23 cellular contexts compared by ENCODE assay signal in the genomic region with DNA sequence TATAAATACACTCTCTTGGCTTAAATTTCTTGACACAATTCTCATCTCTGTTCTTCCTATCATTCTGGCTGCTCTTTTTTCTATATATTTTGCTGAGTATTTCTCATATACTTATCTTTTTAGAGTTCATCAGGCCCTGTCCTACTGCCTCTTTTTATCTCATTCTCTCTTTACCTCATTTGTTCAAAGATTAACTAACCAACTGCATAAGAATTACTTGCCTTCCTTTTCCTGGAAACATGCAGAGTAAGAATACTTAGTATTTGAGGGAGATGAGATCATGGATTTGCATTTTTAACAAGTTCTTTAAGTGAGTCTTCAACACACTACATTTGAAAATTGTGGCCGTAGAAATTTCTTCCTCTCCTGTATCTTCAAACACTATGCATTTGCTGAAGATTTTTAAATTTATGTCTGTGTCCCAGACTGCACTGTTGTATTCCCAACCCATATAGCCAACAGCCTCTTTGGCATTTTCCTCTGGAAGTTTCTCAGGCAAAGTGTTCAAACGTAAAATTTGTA. TPM values are rescaled to one million over a fixed set of nuclear protein-coding genes. Genes with fewer than 3 reads are reported as not detected.
DNase-seq lines count a peak whose midpoint lies in the region; ATAC-seq, FAIRE-seq and TF ChIP-seq lines count a peak whose summit lies in the region.
"Had no signal": no experiment of that assay in that cellular context is flagged by ENCODE, and none has a peak within 500 bp of the region (broad histone marks: within the 10 kb centered on the region; RNA-seq: fewer than 3 reads in every experiment).

No MANE protein-coding gene starts in this region.

- TF ChIP-seq RAD21 in SK-N-SH (IDR thresholded peaks at IDR 0.05; ENCODE audit: low read length) (no peak), IMR-90 (IDR thresholded peaks at IDR 0.05; ENCODE audit: low read length) (no peak)

- 61% methylated on average over 2 of the region's 2 CpGs for WGBS in SK-N-SH (ENCODE audit: low lambda C conversion rate)
- no CpG with 5 or more reads among the region's 2 CpGs for WGBS in IMR-90 (ENCODE audit: extremely low coverage in 2 of 2, insufficient read length in 1 of 2), 2 experiments

- no peak overlapping the region for H3K4me3 Mint-ChIP-seq in activated T-helper 2 cell treated with anti-CD3 and anti-CD28 coated beads, Interferon-gamma antibody, Interleukin-2, Interleukin-4, amounts not matched to agents 10 μg/mL and 5 μg/mL and 100 μg/mL, durations not matched to agents 14 hours and 24 hours and 36 hours (ENCODE audit: low read depth)
- H3K4me3 Mint-ChIP-seq in CD14-positive monocyte = no peak overlapping the region
- H3K4me3 Mint-ChIP-seq: HFFc6 had no signal

- no peak overlapping the region for H3K9ac ChIP-seq in SK-N-SH
- no peak overlapping the region for H3K9ac ChIP-seq in IMR-90 (ENCODE audit: low read depth, low read length)
- H3K9ac ChIP-seq: BLaER1 treated with 17β-estradiol and CSF1 and Interleukin-3, amounts not matched to agents 10 nM and 100 nM had no signal

- in situ Hi-C loops in IMR-90 (cut with MboI; ENCODE audit: low sequenced_read_pairs) = no loop called here

- CTCF ChIA-PET in SK-N-SH (lab: Yijun Ruan, JAX) (no interaction called here), IMR-90 (lab: Yijun Ruan, JAX) (no interaction called here)

- H3K9me3 Mint-ChIP-seq in activated T-helper 2 cell treated with anti-CD3 and anti-CD28 coated beads, Interferon-gamma antibody, Interleukin-2, Interleukin-4, amounts not matched to agents 10 μg/mL and 5 μg/mL and 100 μg/mL, durations not matched to agents 14 hours and 24 hours and 36 hours = peaks cover 3% of the 10 kb centered on the region
- peaks cover 0 to 2% (median 0%) of the 10 kb centered on the region in 7 donors for H3K9me3 Mint-ChIP-seq in CD14-positive monocyte
- H3K9me3 Mint-ChIP-seq: HFFc6 had no signal

- no peak for FAIRE-seq in H54 (lab: Jason Lieb, UNC)
- FAIRE-seq: A204.1, endometrium had no signal

- H3K4me3 ChIP-seq in SK-N-SH (ENCODE audit: low read depth in 2 of 2, low read length in 1 of 2) (no peak overlapping the region), IMR-90 (ENCODE audit: insufficient read depth, low read depth, low read length) (no peak overlapping the region)
- H3K4me3 ChIP-seq: adrenal gland; BLaER1 treated with 17β-estradiol and CSF1 and Interleukin-3, amounts not matched to agents 10 nM and 100 nM; left ventricle myocardium inferior; SJSA1; spleen had no signal

- H3K4me1 Mint-ChIP-seq in activated T-helper 2 cell treated with anti-CD3 and anti-CD28 coated beads, Interferon-gamma antibody, Interleukin-2, Interleukin-4, amounts not matched to agents 10 μg/mL and 5 μg/mL and 100 μg/mL, durations not matched to agents 14 hours and 24 hours and 36 hours (ENCODE audit: low read depth) = peaks cover 36% of the 10 kb centered on the region
- H3K4me1 Mint-ChIP-seq in CD14-positive monocyte = peaks cover 38% of the 10 kb centered on the region

- H2BK15ac ChIP-seq in IMR-90 (ENCODE audit: low read depth, low read length) = no peak overlapping the region

- H3F3A ChIP-seq in SK-N-SH (replicated peaks; ENCODE audit: insufficient read depth) = peaks cover 6% of the 10 kb centered on the region

- no peak overlapping the region for H3K23ac ChIP-seq in IMR-90 (ENCODE audit: low read depth, low read length)

- H2BK5ac ChIP-seq in IMR-90 (ENCODE audit: low read depth, low read length, poor library complexity, severe bottlenecking) = no peak overlapping the region

- 0 out of 2 replicates have a peak, but pooled peaks cover 3% of the 10 kb centered on the region for H3K9me2 ChIP-seq in SK-N-SH

- H2BK20ac ChIP-seq in IMR-90 (ENCODE audit: low read depth, low read length) = no peak overlapping the region

- H2AK5ac ChIP-seq in IMR-90 (ENCODE audit: low read depth, low read length) = no peak overlapping the region

- no peak overlapping the region for H4K5ac ChIP-seq in IMR-90 (ENCODE audit: low read depth, low read length)

- H3K18ac ChIP-seq in IMR-90 (ENCODE audit: low read depth, low read length) = no peak overlapping the region

- H3K56ac ChIP-seq in IMR-90 (ENCODE audit: extremely low read depth, insufficient read depth, low read length) = no peak overlapping the region

- H3K4me1 ChIP-seq in SK-N-SH (ENCODE audit: control insufficient read depth in 1 of 2, insufficient read depth in 2 of 2, low read depth in 1 of 2, low read length in 1 of 2) (peaks cover 0 to 16% of the 10 kb centered on the region in 2 experiments; a peak in 1 of 4 replicates), IMR-90 (ENCODE audit: control insufficient read depth, insufficient read depth, low read length) (peaks cover 3% of the 10 kb centered on the region)

- H4K20me1 ChIP-seq in SK-N-SH (ENCODE audit: insufficient read depth) (no peaks in the 10 kb centered on the region), IMR-90 (ENCODE audit: insufficient read depth, low read length) (no peaks in the 10 kb centered on the region)
- H4K20me1 ChIP-seq: BLaER1 treated with 17β-estradiol and CSF1 and Interleukin-3, amounts not matched to agents 10 nM and 100 nM had no signal

- ATAC-seq in SK-N-SH treated with all-trans-retinoic acid at 6 μM for 48 hours = no peak
- ATAC-seq in IMR-90 (ENCODE audit: low read depth) = no peak
- ATAC-seq in GM21423 (IDR thresholded peaks at IDR 0.05; ENCODE audit: unreplicated experiment) = no peak
- ATAC-seq: PC-3 had no signal

- H3K27me3 ChIP-seq in SK-N-SH (ENCODE audit: insufficient read depth) (no peaks in the 10 kb centered on the region), IMR-90 (ENCODE audit: control insufficient read depth, insufficient read depth, low read length) (no peaks in the 10 kb centered on the region)
- H3K27me3 ChIP-seq: adrenal gland; BLaER1 treated with 17β-estradiol and CSF1 and Interleukin-3, amounts not matched to agents 10 nM and 100 nM; SJSA1; spleen had no signal

- dilution Hi-C loops in IMR-90 (cut with HindIII; ENCODE audit: low sequenced_read_pairs, unreplicated experiment) = no loop called here

- H3K27me3 Mint-ChIP-seq in activated T-helper 2 cell treated with anti-CD3 and anti-CD28 coated beads, Interferon-gamma antibody, Interleukin-2, Interleukin-4, amounts not matched to agents 10 μg/mL and 5 μg/mL and 100 μg/mL, durations not matched to agents 14 hours and 24 hours and 36 hours (ENCODE audit: low read depth) = no peaks in the 10 kb centered on the region
- H3K27me3 Mint-ChIP-seq in CD14-positive monocyte (ENCODE audit: low read depth in 3 of 3) = peaks cover 0 to 3% (median 0%) of the 10 kb centered on the region in 3 donors

- no peak overlapping the region for H3K27ac ChIP-seq in SK-N-SH (ENCODE audit: low read depth in 2 of 2, low read length in 1 of 2)
- no peak overlapping the region for H3K27ac ChIP-seq in IMR-90 (ENCODE audit: insufficient read depth, low read length)
- H3K27ac ChIP-seq: adrenal gland, left ventricle myocardium inferior, SJSA1, spleen had no signal

- no peak overlapping the region for H3K14ac ChIP-seq in IMR-90 (replicated peaks; ENCODE audit: low read depth, low read length)

- H2AFZ ChIP-seq in SK-N-SH (ENCODE audit: low read depth) (peak overlapping the region; percentile 7; the same call in 1 of the 2 replicates), IMR-90 (replicated peaks; ENCODE audit: low read length, poor library complexity) (no peak overlapping the region)

- no peaks in the 10 kb centered on the region for H3K79me1 ChIP-seq in IMR-90 (ENCODE audit: low read depth in 1 of 2, low read length in 2 of 2)

- POLR2A ChIA-PET in SK-N-SH (lab: Yijun Ruan, JAX) = no interaction called here
- POLR2A ChIA-PET in IMR-90 (lab: Charles Lee; ENCODE audit: unreplicated experiment) = no interaction called here

- H3K4ac ChIP-seq in IMR-90 (ENCODE audit: low read depth, low read length) = no peak overlapping the region

- peaks cover 13% of the 10 kb centered on the region for H3K36me3 Mint-ChIP-seq in activated T-helper 2 cell treated with anti-CD3 and anti-CD28 coated beads, Interferon-gamma antibody, Interleukin-2, Interleukin-4, amounts not matched to agents 10 μg/mL and 5 μg/mL and 100 μg/mL, durations not matched to agents 14 hours and 24 hours and 36 hours (ENCODE audit: low read depth)
- no peaks in the 10 kb centered on the region for H3K36me3 Mint-ChIP-seq in CD14-positive monocyte

- H2AK9ac ChIP-seq in IMR-90 (replicated peaks; ENCODE audit: low read depth, low read length, poor library complexity) = no peak overlapping the region

- TF ChIP-seq POLR2A in IMR-90 (IDR thresholded peaks at IDR 0.05; ENCODE audit: low read depth, low read length) (no peak), H54 (IDR thresholded peaks at IDR 0.05; ENCODE audit: low read depth, low read length) (no peak)

- intact Hi-C loops in IMR-90 (cut with micrococcal nuclease) = no loop called here
- intact Hi-C loops in activated T-helper 2 cell treated with anti-CD3 and anti-CD28 coated beads, Interferon-gamma antibody, Interleukin-2, Interleukin-4, amounts not matched to agents 10 μg/mL and 5 μg/mL and 100 μg/mL, durations not matched to agents 14 hours and 24 hours and 36 hours (cut with micrococcal nuclease) = loop anchor here (1.0 to 5.0 kb wide), 2 partner anchors 8 to 75 kb away; no protein-coding TSS in a partner anchor
- intact Hi-C loops in CD14-positive monocyte (cut with micrococcal nuclease) = no loop called here

- no peak for DNase-seq in SK-N-SH
- peak; percentile 5 for DNase-seq in IMR-90
- DNase-seq in activated T-helper 2 cell treated with anti-CD3 and anti-CD28 coated beads, Interferon-gamma antibody, Interleukin-2, Interleukin-4, amounts not matched to agents 10 μg/mL and 5 μg/mL and 100 μg/mL, durations not matched to agents 14 hours and 24 hours and 36 hours (ENCODE audit: low spot score) = no peak
- DNase-seq in kidney tubule cell (ENCODE audit: low spot score) = peak; percentile 68
- no peak for DNase-seq in CD14-positive monocyte (ENCODE audit: low spot score)
- DNase-seq in H54 (ENCODE audit: insufficient read length, low spot score) = no peak
- DNase-seq: adrenal gland, cerebellar nuclear complex, foreskin fibroblast, HFFc6, left ventricle myocardium inferior, NCI-H1092, NCI-H2107, NCI-H69, PC-3, posterior cingulate gyrus, spleen had no signal

- BruUV-seq in IMR-90 (replicated peaks; lab: Mats Ljungman, UMichigan) = no TSS peak

- no peak overlapping the region for H2BK120ac ChIP-seq in IMR-90 (ENCODE audit: low read depth, low read length)

- H3K9me3 ChIP-seq in SK-N-SH (no peaks in the 10 kb centered on the region), IMR-90 (ENCODE audit: control insufficient read depth, insufficient read depth, low read length) (no peaks in the 10 kb centered on the region)
- H3K9me3 ChIP-seq: adrenal gland; BLaER1 treated with 17β-estradiol and CSF1 and Interleukin-3, amounts not matched to agents 10 nM and 100 nM; left ventricle myocardium inferior; SJSA1; spleen had no signal

- H3K36me3 ChIP-seq in SK-N-SH (replicated peaks in 1 of 2; ENCODE audit: control insufficient read depth in 1 of 2, insufficient read depth in 2 of 2, low read length in 1 of 2) (no peaks in the 10 kb centered on the region), IMR-90 (ENCODE audit: control insufficient read depth, insufficient read depth, low read length) (no peaks in the 10 kb centered on the region)
- H3K36me3 ChIP-seq: adrenal gland; BLaER1 treated with 17β-estradiol and CSF1 and Interleukin-3, amounts not matched to agents 10 nM and 100 nM; left ventricle myocardium inferior; SJSA1; spleen had no signal

- H3K27ac Mint-ChIP-seq in activated T-helper 2 cell treated with anti-CD3 and anti-CD28 coated beads, Interferon-gamma antibody, Interleukin-2, Interleukin-4, amounts not matched to agents 10 μg/mL and 5 μg/mL and 100 μg/mL, durations not matched to agents 14 hours and 24 hours and 36 hours = peak overlapping the region; percentile 73
- H3K27ac Mint-ChIP-seq in CD14-positive monocyte = peak overlapping the region in 3 of 7 donors; percentile 2 to 15 (median 10)
- H3K27ac Mint-ChIP-seq: HFFc6 had no signal

- no peaks in the 10 kb centered on the region for H3K79me2 ChIP-seq in SK-N-SH (ENCODE audit: insufficient read depth)

- H4K8ac ChIP-seq in IMR-90 (ENCODE audit: low read depth in 2 of 2, low read length in 2 of 2) = no peak overlapping the region

- H3K4me2 ChIP-seq in SK-N-SH = no peak overlapping the region
- H3K4me2 ChIP-seq in IMR-90 (ENCODE audit: low read depth, low read length) = no peak overlapping the region

- H4K91ac ChIP-seq in IMR-90 (ENCODE audit: insufficient read depth, low read depth, low read length) = no peak overlapping the region

- TF ChIP-seq CTCF in SK-N-SH (IDR thresholded peaks at IDR 0.05) (no peak), IMR-90 (conservative IDR thresholded peaks at IDR 0.05; ENCODE audit: low read depth, low read length) (no peak), CD14-positive monocyte (IDR thresholded peaks at IDR 0.05) (no peak)

- no peaks in the 10 kb centered on the region for H3K9me1 ChIP-seq in IMR-90 (ENCODE audit: insufficient read depth, low read length)

- no peak for TF ChIP-seq EP300 in SK-N-SH (IDR thresholded peaks at IDR 0.05; ENCODE audit: borderline replicate concordance in 1 of 2, low read depth in 1 of 2, low read length in 1 of 2)

RNA-seq across cellular contexts. Expression of a gene that starts 35.3 kb away (rescaled TPM):
- polyA plus RNA-seq in SK-N-SH (2012; rRNA removed) = 5.5 and 6.5 TPM in 2 replicates
- 8.7 and 12.4 TPM in 2 replicates for polyA plus RNA-seq in SK-N-SH (2012; cell fraction: cytosol; rRNA removed)
- polyA plus RNA-seq in SK-N-SH (2012; cell fraction: nucleus; rRNA removed) = 3.1 and 3.3 TPM in 2 replicates
- 22.4 and 48.0 TPM in 2 replicates for total RNA-seq in IMR-90 (2012; rRNA removed)
- polyA plus RNA-seq in IMR-90 (2012; rRNA removed) = 7.9 and 13.7 TPM in 2 replicates
- polyA plus RNA-seq in IMR-90 (2012; cell fraction: cytosol; rRNA removed) = 2.2 TPM in 2 replicates
- polyA plus RNA-seq in IMR-90 (2012; cell fraction: nucleus; rRNA removed; ENCODE audit: low replicate concordance) = 1.4 and 4.4 TPM in 2 replicates
- 13.8 and 14.8 TPM in 2 replicates for total RNA-seq in activated T-helper 2 cell treated with anti-CD3 and anti-CD28 coated beads, Interferon-gamma antibody, Interleukin-2, Interleukin-4, amounts not matched to agents 10 μg/mL and 5 μg/mL and 100 μg/mL, durations not matched to agents 14 hours and 24 hours and 36 hours
- polyA plus RNA-seq in CD14-positive monocyte = 100 to 1,000 TPM in 1 of 2 donors, 10 to 100 TPM in 1; 69.3 to 125 TPM

Comparison
In these comparisons a context has a peak if more than half of its experiments do, and no peak if none do; other contexts are left out.
1. DNase-seq: peak in IMR-90 (single experiment) and kidney tubule cell (single experiment); none in SK-N-SH (single experiment), activated T-helper 2 cell treated with anti-CD3 and anti-CD28 coated beads, Interferon-gamma antibody, Interleukin-2, Interleukin-4, amounts not matched to agents 10 μg/mL and 5 μg/mL and 100 μg/mL, durations not matched to agents 14 hours and 24 hours and 36 hours (single experiment), CD14-positive monocyte (single experiment) and H54 (single experiment).